ENCODE assay signal across 8 cellular contexts in genomic region chr20:1108437-1108920, GRCh38. TPM values are rescaled to one million over a fixed set of nuclear protein-coding genes. Genes with fewer than 3 reads are reported as not detected.
DNase-seq lines count a peak whose midpoint lies in the region; ATAC-seq, FAIRE-seq and TF ChIP-seq lines count a peak whose summit lies in the region.

No MANE protein-coding gene starts in this region.

- POLR2A ChIA-PET in activated CD4-positive, alpha-beta memory T cell treated with anti-CD3 and anti-CD28 coated beads for 36 hours (lab: Charles Lee): no interaction called here
- POLR2A ChIA-PET in H1 (lab: Charles Lee; ENCODE audit: partially characterized antibody): interaction anchor here (0.9 to 1.0 kb wide), 2 partner anchors 11 kb away, joined by 3 to 4 read pairs; no protein-coding TSS in a partner anchor

- CTCF ChIA-PET in activated CD4-positive, alpha-beta memory T cell treated with anti-CD3 and anti-CD28 coated beads for 36 hours (lab: Charles Lee): interaction anchor here (0.7 to 4.9 kb wide), 27 partner anchors 9 to 396 kb away, joined by 3 to 45 read pairs (median 5); partner anchors contain the start of genes FAM110A and PSMF1
- CTCF ChIA-PET in H1 (lab: Charles Lee; ENCODE audit: partially characterized antibody): interaction anchor here (0.6 to 4.0 kb wide), 45 partner anchors 8 to 817 kb away, joined by 3 to 43 read pairs (median 4); no protein-coding TSS in a partner anchor

- H3K4me2 ChIP-seq in H1 (ENCODE audit: insufficient read depth in 1 of 2, low read depth in 2 of 2, low read length in 2 of 2): no peak overlapping the region

- no peaks in the 10 kb centered on the region for H3K79me1 ChIP-seq in H1 (ENCODE audit: low read depth, low read length)

- no peak overlapping the region for H3K9ac ChIP-seq in H1 (replicated peaks in 1 of 4; ENCODE audit: extremely low read depth in 1 of 4, low read depth in 3 of 4, low read length in 3 of 4)

- H2BK5ac ChIP-seq in H1 (ENCODE audit: low read depth, low read length): no peak overlapping the region

- H3K23me2 ChIP-seq in H1 (ENCODE audit: low read depth, low read length): no peaks in the 10 kb centered on the region

- H4K5ac ChIP-seq in H1 (ENCODE audit: insufficient read length, low read depth, low read length): no peak overlapping the region

- no peak for TF ChIP-seq EP300 in H1 (IDR thresholded peaks at IDR 0.05; ENCODE audit: borderline replicate concordance in 1 of 2, low read depth in 2 of 2, low read length in 2 of 2)
- no peak for TF ChIP-seq EP300 in stomach (IDR thresholded peaks at IDR 0.05)

- no peaks in the 10 kb centered on the region for H3K36me3 ChIP-seq in H1 (ENCODE audit: control insufficient read depth in 2 of 4, insufficient read depth in 4 of 4, low read length in 3 of 4)
- H3K36me3 ChIP-seq in stomach: no peaks in the 10 kb centered on the region

- peak; percentile 95 for TF ChIP-seq CTCF in GM12873 (IDR thresholded peaks at IDR 0.05; ENCODE audit: insufficient read depth, low read depth, low read length, missing control alignments)
- TF ChIP-seq CTCF in H1 (IDR thresholded peaks at IDR 0.05; ENCODE audit: control extremely low read depth in 1 of 3, insufficient read depth in 1 of 3, low read depth in 1 of 3, low read length in 3 of 3): peak; percentile 72 to 87 (median 81)
- TF ChIP-seq CTCF in stomach (IDR thresholded peaks at IDR 0.05): peak in 4 of 7 experiments; percentile 21 to 67 (median 62)

- no peaks in the 10 kb centered on the region for H3K27me3 Mint-ChIP-seq in activated CD4-positive, alpha-beta memory T cell treated with anti-CD3 and anti-CD28 coated beads for 36 hours

- no peaks in the 10 kb centered on the region for H4K20me1 ChIP-seq in H1 (replicated peaks in 1 of 2; ENCODE audit: control insufficient read depth in 1 of 2, insufficient read depth in 2 of 2, low read length in 2 of 2)

- peak; percentile 73 for FAIRE-seq in H1 (lab: Jason Lieb, UNC)

- H3K27ac Mint-ChIP-seq in activated CD4-positive, alpha-beta memory T cell treated with anti-CD3 and anti-CD28 coated beads for 36 hours: no peak overlapping the region

- peak; percentile 84 for TF ChIP-seq RAD21 in H1 (IDR thresholded peaks at IDR 0.05 in 1 of 2, conservative IDR thresholded peaks at IDR 0.05 in 1 of 2; ENCODE audit: low read depth in 2 of 2, low read length in 2 of 2)

- H4K8ac ChIP-seq in H1 (ENCODE audit: extremely low read depth, insufficient read depth, low read length): no peak overlapping the region; the same call in 1 of the 2 replicates

- no peaks in the 10 kb centered on the region for H3K36me3 Mint-ChIP-seq in activated CD4-positive, alpha-beta memory T cell treated with anti-CD3 and anti-CD28 coated beads for 36 hours

- no peak overlapping the region for H3K4ac ChIP-seq in H1 (replicated peaks; ENCODE audit: insufficient read length, low read depth, low read length)

- no peak for TF ChIP-seq POLR2A in H1 (IDR thresholded peaks at IDR 0.05; ENCODE audit: control extremely low read depth in 1 of 2, low read depth in 2 of 2, low read length in 2 of 2)
- TF ChIP-seq POLR2A in stomach (IDR thresholded peaks at IDR 0.05): no peak

- H3K27ac ChIP-seq in H1 (ENCODE audit: low read depth, low read length): no peak overlapping the region
- no peak overlapping the region for H3K27ac ChIP-seq in stomach

- no peak overlapping the region for H3K23ac ChIP-seq in H1 (ENCODE audit: insufficient read length)

- no peak for ATAC-seq in GM21381 (IDR thresholded peaks at IDR 0.05; ENCODE audit: unreplicated experiment)

- no peaks in the 10 kb centered on the region for H3K9me3 Mint-ChIP-seq in activated CD4-positive, alpha-beta memory T cell treated with anti-CD3 and anti-CD28 coated beads for 36 hours

- H2BK20ac ChIP-seq in H1 (ENCODE audit: low read length): no peak overlapping the region

- intact Hi-C loops in activated CD4-positive, alpha-beta memory T cell treated with anti-CD3 and anti-CD28 coated beads for 36 hours (cut with micrococcal nuclease): loop anchor here (1.0 to 5.0 kb wide), 4 partner anchors 77 to 292 kb away; no protein-coding TSS in a partner anchor
- intact Hi-C loops in stomach (cut with DNase I; ENCODE audit: low total_unique reads): no loop called here

- DNase-seq in 8988T (peak; percentile 59), NCI-H345 (lab: John Stamatoyannopoulos, UW) (peak; percentile 55), H1 (ENCODE audit: low read depth in 1 of 2, low spot score in 2 of 2) (peak in 1 of 2 experiments; percentile 82), mucosa of gallbladder (ENCODE audit: low spot score) (peak; percentile 59), stomach (peak; percentile 63)
- peak; percentile 70 for DNase-seq in activated CD4-positive, alpha-beta memory T cell treated with anti-CD3 and anti-CD28 coated beads for 36 hours

- H2BK15ac ChIP-seq in H1 (ENCODE audit: low read length): no peak overlapping the region

- no peak overlapping the region for H2BK120ac ChIP-seq in H1 (replicated peaks; ENCODE audit: low read depth, low read length)

- H3K27me3 ChIP-seq in H1 (replicated peaks in 1 of 4; ENCODE audit: control insufficient read depth in 3 of 4, extremely low read depth in 1 of 4, insufficient read depth in 3 of 4, low read length in 3 of 4) (0 out of 7 replicates have a peak, but pooled peaks cover 0 to 2% (median 0%) of the 10 kb centered on the region in 4 experiments), stomach (no peaks in the 10 kb centered on the region)

- H3K4me1 Mint-ChIP-seq in activated CD4-positive, alpha-beta memory T cell treated with anti-CD3 and anti-CD28 coated beads for 36 hours (ENCODE audit: low read depth): peaks cover 2% of the 10 kb centered on the region

- H4K91ac ChIP-seq in H1 (replicated peaks; ENCODE audit: insufficient read length, low read length): no peak overlapping the region

- H3K79me2 ChIP-seq in H1 (ENCODE audit: control insufficient read depth in 1 of 2, insufficient read depth in 2 of 2, low read length in 2 of 2): no peaks in the 10 kb centered on the region

- no peak overlapping the region for H3K18ac ChIP-seq in H1 (ENCODE audit: extremely low read depth, low read length)

- no peak overlapping the region for H3K4me3 Mint-ChIP-seq in activated CD4-positive, alpha-beta memory T cell treated with anti-CD3 and anti-CD28 coated beads for 36 hours

- 0 out of 2 replicates have a peak overlapping the region, but pooled peaks have one; percentile 25 for H2AFZ ChIP-seq in H1 (ENCODE audit: low read length)

- H3K4me3 ChIP-seq in H1 (ENCODE audit: extremely low read depth in 1 of 4, insufficient read depth in 2 of 4, low read depth in 3 of 4, low read length in 4 of 4): no peak overlapping the region
- no peak overlapping the region for H3K4me3 ChIP-seq in stomach

- no peak overlapping the region for H3K14ac ChIP-seq in H1 (ENCODE audit: insufficient read length)

- 0 out of 2 replicates have a peak overlapping the region, but pooled peaks have one; percentile 27 for H2BK12ac ChIP-seq in H1 (ENCODE audit: low read depth, low read length)

- H3K9me3 ChIP-seq in H1 (ENCODE audit: insufficient read depth in 2 of 2, low read depth in 1 of 2, low read length in 1 of 2): no peaks in the 10 kb centered on the region
- no peaks in the 10 kb centered on the region for H3K9me3 ChIP-seq in stomach

- H3K4me1 ChIP-seq in H1 (replicated peaks in 1 of 4; ENCODE audit: control insufficient read depth in 3 of 4, insufficient read depth in 4 of 4, low read length in 3 of 4) (no peaks in the 10 kb centered on the region), stomach (no peaks in the 10 kb centered on the region)

- H2AK5ac ChIP-seq in H1 (ENCODE audit: low read depth, low read length): no peak overlapping the region

- H3K56ac ChIP-seq in H1 (replicated peaks; ENCODE audit: insufficient read length, low read depth, low read length): no peak overlapping the region

- 53% methylated on average over 5 of the region's 5 CpGs; no CpG with 5 or more reads in 1 of the 2 experiments for WGBS in H1 (ENCODE audit: extremely low coverage in 1 of 2, insufficient coverage in 1 of 2, insufficient read length in 1 of 2, insufficient replicate concordance in 2 of 2, low coverage in 1 of 2, low lambda C conversion rate in 2 of 2, missing lambda C conversion rate in 1 of 2), 2 experiments
- 29 to 35% (median 33%) methylated on average over 4 to 5 of the region's 5 CpGs for WGBS in stomach, 5 donors

TF ChIP-seq in H1, 55 proteins besides CTCF, POLR2A, EP300 and RAD21 (continues in another document):
- TF ChIP-seq CHD2 (IDR thresholded peaks at IDR 0.05; ENCODE audit: low read length) (no peak), GTF2F1 (IDR thresholded peaks at IDR 0.05; ENCODE audit: borderline replicate concordance, low read depth, low read length) (no peak), TAF1 (IDR thresholded peaks at IDR 0.05; ENCODE audit: low read depth, low read length) (no peak), NANOG (IDR thresholded peaks at IDR 0.05; ENCODE audit: insufficient read depth, low read depth, low read length, poor library complexity, severe bottlenecking) (no peak), TAF7 (optimal IDR thresholded peaks at IDR 0.05; ENCODE audit: borderline replicate concordance, low read depth, low read length) (no peak)
- TF ChIP-seq, protein P1, sequence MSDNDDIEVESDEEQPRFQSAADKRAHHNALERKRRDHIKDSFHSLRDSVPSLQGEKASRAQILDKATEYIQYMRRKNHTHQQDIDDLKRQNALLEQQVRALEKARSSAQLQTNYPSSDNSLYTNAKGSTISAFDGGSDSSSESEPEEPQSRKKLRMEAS (IDR thresholded peaks at IDR 0.05): no peak

RNA-seq across cellular contexts. Expression of gene PSMF1, which starts 9.9 kb away (rescaled TPM):
- total RNA-seq in activated CD4-positive, alpha-beta memory T cell treated with anti-CD3 and anti-CD28 coated beads for 36 hours: 100 to 1,000 TPM; 140 to 149 TPM
- total RNA-seq in H1 (2021; fragmentation: NEBNext Ultra II Directional; extraction: Animal tissue kit (Norgen Biotek cat#: 25700)): 106 and 118 TPM in 2 replicates
- polyA plus RNA-seq in H1 (2011; rRNA removed): 159 and 326 TPM in 2 replicates
- polyA plus RNA-seq in H1 (2011; cell fraction: cytosol; rRNA removed): 81.8 TPM
- polyA plus RNA-seq in H1 (2011; cell fraction: nucleus; rRNA removed): 51.4 TPM
- 99.6 to 132 TPM (median 109 TPM) in 4 replicates for polyA plus RNA-seq in H1 (2012, experiment 1 of 2)
- polyA plus RNA-seq in H1 (2012, experiment 2 of 2): 90.3 TPM
- 42.6 TPM for polyA plus RNA-seq in H1 (2013, experiment 1 of 2)
- polyA plus RNA-seq in H1 (2013, experiment 2 of 2): 45.6 TPM
- 76.1 and 76.9 TPM in 2 replicates for polyA minus RNA-seq in H1 (2011; rRNA and poly(A)+ RNA removed)
- polyA minus RNA-seq in H1 (2011; cell fraction: cytosol; rRNA and poly(A)+ RNA removed): 30.3 TPM
- 33.9 TPM for polyA minus RNA-seq in H1 (2011; cell fraction: nucleus; rRNA and poly(A)+ RNA removed)
- total RNA-seq in mucosa of gallbladder: 138 TPM
- total RNA-seq in stomach: 100 to 1,000 TPM in 1 of 5 donors, 10 to 100 TPM in 4; 22.0 to 297 (median 34.3) TPM
- polyA plus RNA-seq in stomach: 10 to 100 TPM; 41.8 to 75.6 (median 44.6) TPM
